ENCODE assay signal across 9 cellular contexts in genomic region chr17:19379306-19380075, GRCh38. TPM values are rescaled to one million over a fixed set of nuclear protein-coding genes. Genes with fewer than 3 reads are reported as not detected.
DNase-seq lines count a peak whose midpoint lies in the region; ATAC-seq and TF ChIP-seq lines count a peak whose summit lies in the region.
"Had no signal": no experiment of that assay in that cellular context is flagged by ENCODE, and none has a peak within 500 bp of the region (broad histone marks: within the 10 kb centered on the region; RNA-seq: fewer than 3 reads in every experiment).

No MANE protein-coding gene starts in this region.

- ATAC-seq in Right ventricle myocardium superior (ENCODE audit: poor library complexity) = no peak
- ATAC-seq in aorta (ENCODE audit: low FRiP score) = no peak
- no peak for ATAC-seq in HG03139 (IDR thresholded peaks at IDR 0.05; ENCODE audit: unreplicated experiment)

- H3K27me3 ChIP-seq in breast epithelium = no peaks in the 10 kb centered on the region
- no peaks in the 10 kb centered on the region for H3K27me3 ChIP-seq in aorta (ENCODE audit: control insufficient read depth in 1 of 2, insufficient read depth in 2 of 2, low read length in 1 of 2)

- intact Hi-C loops in cardiac septum (cut with DNase I) = loop anchor here (10.0 kb wide), 1 partner anchor 265 kb away; the partner anchor contains the start of gene ALDH3A2
- intact Hi-C loops in Right ventricle myocardium superior (cut with DNase I) = no loop called here
- intact Hi-C loops in breast epithelium (cut with DNase I; ENCODE audit: low total_unique reads) = loop anchor here (10.0 kb wide), 1 partner anchor 1985 kb away; no protein-coding TSS in a partner anchor
- intact Hi-C loops in aorta (cut with DNase I) = loop anchor here in 1 of 2 donors (5.0 kb wide), 1 partner anchor 68 kb away; no protein-coding TSS in a partner anchor

- peaks cover 7% of the 10 kb centered on the region for H3K36me3 ChIP-seq in breast epithelium
- H3K36me3 ChIP-seq in aorta (ENCODE audit: control insufficient read depth in 1 of 2, insufficient read depth in 2 of 2, low read length in 1 of 2) = peaks cover 0 to 5% of the 10 kb centered on the region in 2 donors

- DNase-seq in cardiac septum (ENCODE audit: low spot score) (peak; percentile 38), Right ventricle myocardium superior (no peak), breast epithelium (ENCODE audit: low spot score in 2 of 2) (peak in 1 of 2 donors; percentile 10), mesothelial cell of epicardium (ENCODE audit: low spot score in 2 of 2, unreplicated experiment in 2 of 2) (no peak), aorta (peak in 1 of 2 donors; percentile 56), NCI-H2029 treated with DMSO at 0.1 percent for 48 hours (lab: John Stamatoyannopoulos, UW) (no peak), Ammon's horn (ENCODE audit: low spot score) (no peak)
- DNase-seq: NCI-H1092 treated with DMSO at 0.1 percent for 48 hours had no signal

- H3K4me1 Mint-ChIP-seq in mesothelial cell of epicardium = peaks cover 34% of the 10 kb centered on the region

- H3K36me3 Mint-ChIP-seq in mesothelial cell of epicardium = peaks cover 15% of the 10 kb centered on the region

- no peak for TF ChIP-seq CTCF in breast epithelium (IDR thresholded peaks at IDR 0.05)
- no peak for TF ChIP-seq CTCF in mesothelial cell of epicardium (IDR thresholded peaks at IDR 0.05; ENCODE audit: unreplicated experiment)

- peak overlapping the region; percentile 99 for H3K27ac Mint-ChIP-seq in mesothelial cell of epicardium

- peak overlapping the region; percentile 98 for H3K4me3 Mint-ChIP-seq in mesothelial cell of epicardium

- no peak for TF ChIP-seq POLR2A in breast epithelium (IDR thresholded peaks at IDR 0.05)

- H3K4me1 ChIP-seq in breast epithelium (peaks cover 7 to 20% of the 10 kb centered on the region in 2 donors), aorta (ENCODE audit: control insufficient read depth in 1 of 2, insufficient read depth in 2 of 2, low read length in 2 of 2) (peaks cover 0 to 3% of the 10 kb centered on the region in 2 donors)

- H3K9me3 Mint-ChIP-seq in mesothelial cell of epicardium = no peaks in the 10 kb centered on the region

- no peaks in the 10 kb centered on the region for H3K9me3 ChIP-seq in breast epithelium
- H3K9me3 ChIP-seq in aorta (ENCODE audit: control insufficient read depth, low read length) = no peaks in the 10 kb centered on the region

- no peaks in the 10 kb centered on the region for H3K27me3 Mint-ChIP-seq in mesothelial cell of epicardium (ENCODE audit: low read depth)

- WGBS in aorta, 2 donors = 59 to 61% methylated on average over 15 of the region's 15 CpGs

- H3K4me3 ChIP-seq in breast epithelium = peak overlapping the region; percentile 79 to 96 (median 91)
- H3K4me3 ChIP-seq in aorta (ENCODE audit: low read length in 2 of 2) = peak overlapping the region; percentile 49 to 75

- H3K27ac ChIP-seq in breast epithelium (peak overlapping the region; percentile 96 to 97), aorta (ENCODE audit: low read depth in 1 of 2, low read length in 2 of 2) (peak overlapping the region in 1 of 2 donors; percentile 43)

RNA-seq across cellular contexts. Expression of gene MAPK7, which starts 1.2 kb away (rescaled TPM):
- total RNA-seq in cardiac septum (17.5 TPM), Right ventricle myocardium superior (13.9 TPM), breast epithelium (10 to 100 TPM; 21.4 to 39.0 (median 22.7) TPM), mesothelial cell of epicardium (46.0 to 49.0 TPM (median 47.6 TPM) in 3 replicates), aorta (10 to 100 TPM; 33.5 to 34.1 TPM)
- polyA plus RNA-seq in aorta = 10 to 100 TPM in 1 of 2 donors, 1 to 10 TPM in 1; 5.4 to 25.6 TPM

RNA-seq across cellular contexts. Expression of gene MFAP4, which starts 7.5 kb away (rescaled TPM):
- 46.2 TPM for total RNA-seq in cardiac septum
- total RNA-seq in Right ventricle myocardium superior = 42.9 TPM
- 100 to 1,000 TPM in 2 of 3 donors, 10 to 100 TPM in 1; 45.5 to 186 (median 116) TPM for total RNA-seq in breast epithelium
- total RNA-seq in mesothelial cell of epicardium = 194 to 213 TPM (median 210 TPM) in 3 replicates
- 100 to 1,000 TPM; 271 to 564 TPM for total RNA-seq in aorta
- 100 to 1,000 TPM; 324 to 793 TPM for polyA plus RNA-seq in aorta

RNA-seq across cellular contexts. Expression of gene B9D1, which starts 17.0 kb away (rescaled TPM):
- 9.7 TPM for total RNA-seq in cardiac septum
- total RNA-seq in Right ventricle myocardium superior = 6.8 TPM
- 10 to 100 TPM; 14.4 to 29.2 (median 28.4) TPM for total RNA-seq in breast epithelium
- total RNA-seq in mesothelial cell of epicardium = 20.9 to 26.2 TPM (median 22.2 TPM) in 3 replicates
- total RNA-seq in aorta = 1 to 10 TPM; 7.3 to 8.9 TPM
- polyA plus RNA-seq in aorta = 10 to 100 TPM in 1 of 2 donors, 1 to 10 TPM in 1; 9.5 to 16.5 TPM

RNA-seq across cellular contexts. Expression of gene RNF112, which starts 31.5 kb away (rescaled TPM):
- total RNA-seq in cardiac septum (2.5 TPM), Right ventricle myocardium superior (2.2 TPM), breast epithelium (1 to 10 TPM in 2 of 3 donors, under 1 TPM in 1; 0.96 to 2.9 (median 2.3) TPM), mesothelial cell of epicardium (2.7 to 4.8 TPM (median 4.2 TPM) in 3 replicates), aorta (1 to 10 TPM; 5.4 to 9.9 TPM)
- polyA plus RNA-seq in aorta = 1 to 10 TPM; 5.1 to 7.5 TPM
